ENCODE assay signal across 8 cellular contexts in the genomic region with DNA sequence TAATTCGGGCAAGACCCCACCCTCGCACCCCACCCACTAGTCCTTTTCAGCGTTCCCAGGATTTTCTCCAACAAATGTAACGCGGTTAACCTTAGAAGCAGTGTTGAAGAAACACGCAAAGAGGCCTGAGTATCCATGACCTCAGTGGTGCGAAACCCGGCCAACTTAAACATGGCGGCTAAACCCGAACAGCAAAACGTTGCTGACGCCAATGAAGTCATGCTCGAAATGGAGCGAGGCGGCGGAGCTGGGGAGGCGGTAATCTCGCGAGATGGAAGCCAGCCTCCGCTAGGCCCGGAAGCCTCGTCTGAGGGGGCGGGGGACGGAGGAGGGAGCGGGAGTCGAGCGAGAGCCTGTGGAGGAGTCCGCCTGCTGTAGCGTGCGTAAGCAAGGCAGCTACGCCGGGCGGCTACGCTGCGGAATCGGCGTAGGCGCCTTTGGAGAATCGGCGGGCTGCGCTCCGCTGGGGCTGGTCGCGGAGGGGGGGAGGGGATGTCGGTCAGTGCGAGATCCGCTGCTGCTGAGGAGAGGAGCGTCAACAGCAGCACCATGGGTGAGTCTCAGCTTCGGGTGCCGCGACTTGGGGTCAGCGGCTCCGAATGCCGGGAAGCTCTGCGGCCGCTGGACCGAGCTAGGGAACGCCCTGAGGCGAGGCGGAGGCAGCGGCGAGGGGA. TPM values are rescaled to one million over a fixed set of nuclear protein-coding genes. Genes with fewer than 3 reads are reported as not detected.
DNase-seq lines count a peak whose midpoint lies in the region; ATAC-seq and TF ChIP-seq lines count a peak whose summit lies in the region.

A gene (plus strand): TSS at position 340 of the 674 bp plus-strand sequence. CDS start 153 bp downstream, at position 493.

- peak within 1 kb of the TSS; percentile 97 for H3K4me3 Mint-ChIP-seq in activated CD4-positive, alpha-beta T cell treated with anti-CD3 and anti-CD28 coated beads for 36 hours

- H3K27me3 Mint-ChIP-seq in activated CD4-positive, alpha-beta T cell treated with anti-CD3 and anti-CD28 coated beads for 36 hours: no peaks in the 10 kb centered on the region

- peak; percentile 84 for ATAC-seq in HG03442 (IDR thresholded peaks at IDR 0.05; ENCODE audit: unreplicated experiment)
- ATAC-seq in activated CD4-positive, alpha-beta T cell treated with anti-CD3 and anti-CD28 coated beads for 36 hours: peak; percentile 93

- intact Hi-C loops in activated CD4-positive, alpha-beta T cell treated with anti-CD3 and anti-CD28 coated beads for 36 hours (cut with DNase I, micrococcal nuclease): loop anchor here (1.0 to 10.0 kb wide), 15 partner anchors 17 to 764 kb away; a partner anchor contains a TSS

- peaks cover 16% of the 10 kb centered on the region for H3K36me3 Mint-ChIP-seq in activated CD4-positive, alpha-beta T cell treated with anti-CD3 and anti-CD28 coated beads for 36 hours (ENCODE audit: low read depth)

- H3K4me3 ChIP-seq in choroid plexus epithelial cell (ENCODE audit: low read depth, low read length) (peak within 1 kb of the TSS; percentile 94), kidney epithelial cell (ENCODE audit: low read depth, low read length) (peak within 1 kb of the TSS; percentile 96)

- POLR2A ChIA-PET in activated CD4-positive, alpha-beta T cell treated with anti-CD3 and anti-CD28 coated beads for 36 hours (lab: Charles Lee): interaction anchor here (0.6 to 3.6 kb wide), 10 partner anchors 19 to 735 kb away, joined by 3 to 45 read pairs (median 5); a partner anchor contains a TSS

- H3K4me1 Mint-ChIP-seq in activated CD4-positive, alpha-beta T cell treated with anti-CD3 and anti-CD28 coated beads for 36 hours: peaks cover 38% of the 10 kb centered on the region

- H3K9me3 Mint-ChIP-seq in activated CD4-positive, alpha-beta T cell treated with anti-CD3 and anti-CD28 coated beads for 36 hours (ENCODE audit: low read depth): no peaks in the 10 kb centered on the region

- H3K27me3 ChIP-seq in kidney epithelial cell (ENCODE audit: control insufficient read depth, insufficient read depth, low read length): no peaks in the 10 kb centered on the region

- TF ChIP-seq CTCF in choroid plexus epithelial cell (conservative IDR thresholded peaks at IDR 0.05; ENCODE audit: low read depth, low read length): no peak
- TF ChIP-seq CTCF in kidney epithelial cell (IDR thresholded peaks at IDR 0.05; ENCODE audit: insufficient read depth, low read length, poor library complexity, severe bottlenecking): no peak

- CTCF ChIA-PET in activated CD4-positive, alpha-beta T cell treated with anti-CD3 and anti-CD28 coated beads for 36 hours (lab: Charles Lee): interaction anchor here (0.6 to 4.2 kb wide), 14 partner anchors 12 to 485 kb away, joined by 3 to 18 read pairs (median 4); no protein-coding TSS in a partner anchor

- H3K27ac Mint-ChIP-seq in activated CD4-positive, alpha-beta T cell treated with anti-CD3 and anti-CD28 coated beads for 36 hours: peak within 1 kb of the TSS; percentile 99

- DNase-seq in Ammon's horn (ENCODE audit: low spot score) (peak; percentile 100), GM19238 (ENCODE audit: insufficient read length, low spot score) (peak; percentile 87), NCI-H524 (lab: John Stamatoyannopoulos, UW) (peak; percentile 93 to 98), choroid plexus epithelial cell (ENCODE audit: low read depth) (peak; percentile 99), kidney epithelial cell (ENCODE audit: low read depth) (peak; percentile 88)
- peak; percentile 99 for DNase-seq in activated CD4-positive, alpha-beta T cell treated with anti-CD3 and anti-CD28 coated beads for 36 hours
- peak; percentile 98 for DNase-seq in stimulated activated CD4-positive, alpha-beta T cell treated with anti-CD3 and anti-CD28 coated beads, Interleukin-15, amount 100 ng/mL, for 48 hours (ENCODE audit: low read depth in 2 of 2)

- H3K36me3 ChIP-seq in kidney epithelial cell (ENCODE audit: control insufficient read depth, insufficient read depth, low read length): no peaks in the 10 kb centered on the region

RNA-seq across cellular contexts. Expression of the gene that starts here (rescaled TPM):
- 100 to 1,000 TPM; 220 to 229 TPM for total RNA-seq in activated CD4-positive, alpha-beta T cell treated with anti-CD3 and anti-CD28 coated beads for 36 hours
- 147 and 175 TPM in 2 replicates for total RNA-seq in kidney epithelial cell

Comparison
In these comparisons a context has a peak if more than half of its experiments do, and no peak if none do; other contexts are left out.
1. Peak in every context shown above with its lines: DNase-seq, ATAC-seq and H3K4me3 ChIP-seq.